8 cellular contexts compared by ENCODE assay signal in the genomic region with DNA sequence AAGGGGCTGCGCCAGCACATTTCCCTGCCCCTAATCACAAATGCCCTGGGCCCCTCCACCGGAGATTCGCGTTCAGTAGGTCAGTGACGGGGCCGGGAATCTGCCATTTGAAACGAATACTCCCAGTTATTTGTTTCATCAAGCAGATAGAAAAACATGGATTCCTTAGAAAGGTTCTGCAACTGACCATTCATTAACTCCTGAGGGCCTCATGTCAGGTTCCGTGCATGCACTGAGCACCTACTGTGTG. TPM values are rescaled to one million over a fixed set of nuclear protein-coding genes. Genes with fewer than 3 reads are reported as not detected.
DNase-seq lines count a peak whose midpoint lies in the region; ATAC-seq and TF ChIP-seq lines count a peak whose summit lies in the region.

No MANE protein-coding gene starts in this region.

- no peaks in the 10 kb centered on the region for H3K27me3 ChIP-seq in HUES64 (ENCODE audit: insufficient read depth, low read length)
- H3K27me3 ChIP-seq in psoas muscle (ENCODE audit: insufficient read depth in 3 of 3, low read length in 2 of 3) = no peaks in the 10 kb centered on the region

- H3K4me3 Mint-ChIP-seq in effector memory CD8-positive, alpha-beta T cell = no peak overlapping the region
- no peak overlapping the region for H3K4me3 Mint-ChIP-seq in activated CD4-positive, alpha-beta T cell treated with anti-CD3 and anti-CD28 coated beads, Interleukin-2, amount 10 ng/mL, durations not matched to agents 24 days and 14 days

- 2% methylated on average over 8 of the region's 8 CpGs for WGBS in HUES64
- WGBS in psoas muscle, 3 donors = 0 to 1% (median 1%) methylated on average over 8 of the region's 8 CpGs

- H3K27ac ChIP-seq in HUES64 (ENCODE audit: low read depth, low read length) (peak overlapping the region; percentile 84; the same call in 1 of the 2 replicates), psoas muscle (peak overlapping the region; percentile 93)

- no peak for DNase-seq in effector memory CD8-positive, alpha-beta T cell
- DNase-seq in psoas muscle (no peak), ACHN (no peak), NOMO-1 (lab: John Stamatoyannopoulos, UW; ENCODE audit: unreplicated experiment in 2 of 2) (no peak), retina (no peak)
- no peak for DNase-seq in activated CD4-positive, alpha-beta T cell treated with anti-CD3 and anti-CD28 coated beads, Interleukin-2, amount 10 ng/mL, durations not matched to agents 24 days and 14 days

- H3K4me1 ChIP-seq in HUES64 (ENCODE audit: insufficient read depth, low read length) (peaks cover 11% of the 10 kb centered on the region), psoas muscle (peaks cover 18% of the 10 kb centered on the region)

- H3K9me3 ChIP-seq in HUES64 (ENCODE audit: insufficient read depth, low read depth, low read length) (no peaks in the 10 kb centered on the region), psoas muscle (no peaks in the 10 kb centered on the region)

- H3K9me3 Mint-ChIP-seq in effector memory CD8-positive, alpha-beta T cell = no peaks in the 10 kb centered on the region
- H3K9me3 Mint-ChIP-seq in activated CD4-positive, alpha-beta T cell treated with anti-CD3 and anti-CD28 coated beads, Interleukin-2, amount 10 ng/mL, durations not matched to agents 24 days and 14 days = no peaks in the 10 kb centered on the region

- peaks cover 4 to 8% of the 10 kb centered on the region in 2 donors for H3K4me1 Mint-ChIP-seq in effector memory CD8-positive, alpha-beta T cell (ENCODE audit: low read depth in 2 of 2)
- H3K4me1 Mint-ChIP-seq in activated CD4-positive, alpha-beta T cell treated with anti-CD3 and anti-CD28 coated beads, Interleukin-2, amount 10 ng/mL, durations not matched to agents 24 days and 14 days = peaks cover 17% of the 10 kb centered on the region

- intact Hi-C loops in psoas muscle (cut with DNase I) = loop anchor here (2.0 to 5.0 kb wide), 2 partner anchors 33 kb away; no protein-coding TSS in a partner anchor
- intact Hi-C loops in activated CD4-positive, alpha-beta T cell treated with anti-CD3 and anti-CD28 coated beads, Interleukin-2, amount 10 ng/mL, durations not matched to agents 24 days and 14 days (cut with micrococcal nuclease) = loop anchor here (1.0 kb wide), 2 partner anchors 34 to 52 kb away; no protein-coding TSS in a partner anchor

- peaks cover 9% of the 10 kb centered on the region for H3K36me3 Mint-ChIP-seq in effector memory CD8-positive, alpha-beta T cell (ENCODE audit: insufficient read depth)
- peaks cover 14% of the 10 kb centered on the region for H3K36me3 Mint-ChIP-seq in activated CD4-positive, alpha-beta T cell treated with anti-CD3 and anti-CD28 coated beads, Interleukin-2, amount 10 ng/mL, durations not matched to agents 24 days and 14 days (ENCODE audit: low read depth)

- no peak overlapping the region for H3K27ac Mint-ChIP-seq in effector memory CD8-positive, alpha-beta T cell
- H3K27ac Mint-ChIP-seq in activated CD4-positive, alpha-beta T cell treated with anti-CD3 and anti-CD28 coated beads, Interleukin-2, amount 10 ng/mL, durations not matched to agents 24 days and 14 days = no peak overlapping the region

- H3K4me3 ChIP-seq in HUES64 (ENCODE audit: low read length) (peak overlapping the region; percentile 63), psoas muscle (peak overlapping the region; percentile 66)

- ATAC-seq in GM18498 (IDR thresholded peaks at IDR 0.05; ENCODE audit: unreplicated experiment) (peak; percentile 5), psoas muscle (peak; percentile 5 to 60 (median 8))
- peak; percentile 11 for ATAC-seq in effector memory CD8-positive, alpha-beta T cell (replicated peaks)

- no peak for TF ChIP-seq CTCF in psoas muscle (IDR thresholded peaks at IDR 0.05)

- peak overlapping the region; percentile 4; the same call in 1 of the 2 replicates for H3K9ac ChIP-seq in HUES64 (ENCODE audit: low read depth, low read length)

- no peaks in the 10 kb centered on the region for H3K27me3 Mint-ChIP-seq in effector memory CD8-positive, alpha-beta T cell
- H3K27me3 Mint-ChIP-seq in activated CD4-positive, alpha-beta T cell treated with anti-CD3 and anti-CD28 coated beads, Interleukin-2, amount 10 ng/mL, durations not matched to agents 24 days and 14 days = no peaks in the 10 kb centered on the region

- 0 out of 2 replicates have a peak, but pooled peaks cover 3% of the 10 kb centered on the region for H3K36me3 ChIP-seq in HUES64 (ENCODE audit: insufficient read depth, low read length)
- H3K36me3 ChIP-seq in psoas muscle (ENCODE audit: insufficient read depth in 1 of 2, low read depth in 1 of 2) = peaks cover 0 to 9% of the 10 kb centered on the region in 2 donors

- in situ Hi-C loops in ACHN (cut with HindIII; ENCODE audit: low pct_ligation_motif_present, low pct_unique_long_range_greater_than_20kb, low sequenced_read_pairs) = no loop called here

RNA-seq across cellular contexts. Expression of gene UBC, which starts 25.6 kb away (rescaled TPM):
- 577 TPM for polyA plus RNA-seq in HUES64 (2013, experiment 1 of 2)
- 651 TPM for polyA plus RNA-seq in HUES64 (2013, experiment 2 of 2)
- total RNA-seq in psoas muscle = over 10,000 TPM in 1 of 4 donors, 1,000 to 10,000 TPM in 3; 2,036 to 18,039 (median 3,061) TPM
- polyA plus RNA-seq in psoas muscle = 1,000 to 10,000 TPM; 2,132 to 9,997 (median 2,719) TPM
- total RNA-seq in activated CD4-positive, alpha-beta T cell treated with anti-CD3 and anti-CD28 coated beads, Interleukin-2, amount 10 ng/mL, durations not matched to agents 24 days and 14 days = 778 and 788 TPM in 2 replicates

RNA-seq across cellular contexts. Expression of gene DHX37, which starts 48.9 kb away (rescaled TPM):
- polyA plus RNA-seq in HUES64 (2013, experiment 1 of 2) = 25.8 TPM
- 18.9 TPM for polyA plus RNA-seq in HUES64 (2013, experiment 2 of 2)
- 10 to 100 TPM; 15.0 to 29.4 (median 26.8) TPM for total RNA-seq in psoas muscle
- polyA plus RNA-seq in psoas muscle = 10 to 100 TPM; 21.6 to 49.7 (median 29.4) TPM
- 52.4 and 53.0 TPM in 2 replicates for total RNA-seq in activated CD4-positive, alpha-beta T cell treated with anti-CD3 and anti-CD28 coated beads, Interleukin-2, amount 10 ng/mL, durations not matched to agents 24 days and 14 days

RNA-seq across cellular contexts. Expression of gene BRI3BP, which starts 53.4 kb away (rescaled TPM):
- 5.1 TPM for polyA plus RNA-seq in HUES64 (2013, experiment 1 of 2)
- polyA plus RNA-seq in HUES64 (2013, experiment 2 of 2) = 5.5 TPM
- 1 to 10 TPM; 1.1 to 2.8 (median 1.4) TPM for total RNA-seq in psoas muscle
- 1 to 10 TPM in 2 of 3 donors, under 1 TPM in 1; 0.72 to 2.8 (median 2.3) TPM for polyA plus RNA-seq in psoas muscle
- 37.4 and 38.1 TPM in 2 replicates for total RNA-seq in activated CD4-positive, alpha-beta T cell treated with anti-CD3 and anti-CD28 coated beads, Interleukin-2, amount 10 ng/mL, durations not matched to agents 24 days and 14 days

Comparison
In these comparisons a context has a peak if more than half of its experiments do, and no peak if none do; other contexts are left out.
1. RNA of gene BRI3BP, which starts 53.4 kb away (total RNA-seq): 37.4 to 38.1 TPM in activated CD4-positive, alpha-beta T cell treated with anti-CD3 and anti-CD28 coated beads, Interleukin-2, amount 10 ng/mL, durations not matched to agents 24 days and 14 days; 1.1 to 2.8 TPM in psoas muscle; every median in the first group is over 10 times any median in the second.
2. Peak in every context shown above with its lines, with median percentiles within 50 percentile points of each other: ATAC-seq.